Comparison of ENCODE assay signal across 1 cellular context in the genomic region with DNA sequence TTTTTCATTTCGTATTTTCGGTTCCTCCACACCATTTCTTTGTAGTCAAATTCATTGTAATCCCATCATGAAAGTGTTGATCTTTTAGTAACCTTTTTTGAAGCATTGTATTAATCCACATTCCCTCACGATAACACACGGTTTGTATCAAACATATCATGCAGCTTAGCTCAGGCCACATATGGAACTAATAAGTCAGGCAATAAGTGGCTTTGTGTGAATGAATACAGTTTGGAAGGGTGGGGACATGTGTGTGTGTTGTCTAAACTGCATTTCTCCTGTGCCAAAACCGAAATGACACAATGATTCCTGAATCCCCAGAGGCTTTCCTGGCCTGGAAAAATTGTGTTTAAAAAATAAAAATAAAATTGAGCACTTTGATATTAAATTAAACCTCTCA.
TF ChIP-seq lines count a peak whose summit lies in the region.

No MANE protein-coding gene starts in this region.

TF ChIP-seq in HepG2, 621 proteins besides CTCF, POLR2A, EP300 and RAD21 (continued from another document):
- TF ChIP-seq, protein P1, sequence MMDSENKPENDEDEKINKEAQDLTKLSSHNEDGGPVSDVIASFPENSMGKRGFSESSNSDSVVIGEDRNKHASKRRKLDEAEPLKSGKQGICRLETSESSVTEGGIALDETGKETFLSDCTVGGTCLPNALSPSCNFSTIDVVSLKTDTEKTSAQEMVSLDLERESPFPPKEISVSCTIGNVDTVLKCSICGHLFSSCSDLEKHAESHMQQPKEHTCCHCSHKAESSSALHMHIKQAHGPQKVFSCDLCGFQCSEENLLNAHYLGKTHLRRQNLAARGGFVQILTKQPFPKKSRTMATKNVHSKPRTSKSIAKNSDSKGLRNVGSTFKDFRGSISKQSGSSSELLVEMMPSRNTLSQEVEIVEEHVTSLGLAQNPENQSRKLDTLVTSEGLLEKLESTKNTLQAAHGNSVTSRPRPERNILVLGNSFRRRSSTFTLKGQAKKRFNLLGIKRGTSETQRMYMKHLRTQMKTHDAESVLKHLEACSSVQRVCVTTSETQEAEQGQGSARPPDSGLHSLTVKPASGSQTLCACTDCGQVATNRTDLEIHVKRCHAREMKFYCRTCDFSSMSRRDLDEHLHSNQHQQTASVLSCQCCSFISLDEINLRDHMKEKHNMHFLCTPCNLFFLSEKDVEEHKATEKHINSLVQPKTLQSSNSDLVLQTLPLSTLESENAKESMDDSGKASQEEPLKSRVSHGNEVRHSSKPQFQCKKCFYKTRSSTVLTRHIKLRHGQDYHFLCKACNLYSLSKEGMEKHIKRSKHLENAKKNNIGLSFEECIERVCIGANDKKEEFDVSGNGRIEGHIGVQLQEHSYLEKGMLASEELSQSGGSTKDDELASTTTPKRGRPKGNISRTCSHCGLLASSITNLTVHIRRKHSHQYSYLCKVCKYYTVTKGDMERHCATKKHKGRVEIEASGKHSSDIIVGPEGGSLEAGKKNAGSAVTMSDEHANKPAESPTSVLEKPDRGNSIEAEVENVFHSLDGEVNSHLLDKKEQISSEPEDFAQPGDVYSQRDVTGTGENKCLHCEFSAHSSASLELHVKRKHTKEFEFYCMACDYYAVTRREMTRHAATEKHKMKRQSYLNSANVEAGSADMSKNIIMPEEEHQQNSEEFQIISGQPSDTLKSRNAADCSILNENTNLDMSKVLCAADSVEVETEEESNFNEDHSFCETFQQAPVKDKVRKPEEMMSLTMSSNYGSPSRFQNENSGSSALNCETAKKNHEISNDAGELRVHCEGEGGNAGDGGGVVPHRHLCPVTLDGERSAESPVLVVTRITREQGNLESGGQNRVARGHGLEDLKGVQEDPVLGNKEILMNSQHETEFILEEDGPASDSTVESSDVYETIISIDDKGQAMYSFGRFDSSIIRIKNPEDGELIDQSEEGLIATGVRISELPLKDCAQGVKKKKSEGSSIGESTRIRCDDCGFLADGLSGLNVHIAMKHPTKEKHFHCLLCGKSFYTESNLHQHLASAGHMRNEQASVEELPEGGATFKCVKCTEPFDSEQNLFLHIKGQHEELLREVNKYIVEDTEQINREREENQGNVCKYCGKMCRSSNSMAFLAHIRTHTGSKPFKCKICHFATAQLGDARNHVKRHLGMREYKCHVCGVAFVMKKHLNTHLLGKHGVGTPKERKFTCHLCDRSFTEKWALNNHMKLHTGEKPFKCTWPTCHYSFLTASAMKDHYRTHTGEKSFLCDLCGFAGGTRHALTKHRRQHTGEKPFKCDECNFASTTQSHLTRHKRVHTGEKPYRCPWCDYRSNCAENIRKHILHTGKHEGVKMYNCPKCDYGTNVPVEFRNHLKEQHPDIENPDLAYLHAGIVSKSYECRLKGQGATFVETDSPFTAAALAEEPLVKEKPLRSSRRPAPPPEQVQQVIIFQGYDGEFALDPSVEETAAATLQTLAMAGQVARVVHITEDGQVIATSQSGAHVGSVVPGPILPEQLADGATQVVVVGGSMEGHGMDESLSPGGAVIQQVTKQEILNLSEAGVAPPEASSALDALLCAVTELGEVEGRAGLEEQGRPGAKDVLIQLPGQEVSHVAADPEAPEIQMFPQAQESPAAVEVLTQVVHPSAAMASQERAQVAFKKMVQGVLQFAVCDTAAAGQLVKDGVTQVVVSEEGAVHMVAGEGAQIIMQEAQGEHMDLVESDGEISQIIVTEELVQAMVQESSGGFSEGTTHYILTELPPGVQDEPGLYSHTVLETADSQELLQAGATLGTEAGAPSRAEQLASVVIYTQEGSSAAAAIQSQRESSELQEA (CRISPR knock-in tag; IDR thresholded peaks at IDR 0.05; ENCODE audit: not compliant biosample characterization) = no peak
- TF ChIP-seq, protein P2, sequence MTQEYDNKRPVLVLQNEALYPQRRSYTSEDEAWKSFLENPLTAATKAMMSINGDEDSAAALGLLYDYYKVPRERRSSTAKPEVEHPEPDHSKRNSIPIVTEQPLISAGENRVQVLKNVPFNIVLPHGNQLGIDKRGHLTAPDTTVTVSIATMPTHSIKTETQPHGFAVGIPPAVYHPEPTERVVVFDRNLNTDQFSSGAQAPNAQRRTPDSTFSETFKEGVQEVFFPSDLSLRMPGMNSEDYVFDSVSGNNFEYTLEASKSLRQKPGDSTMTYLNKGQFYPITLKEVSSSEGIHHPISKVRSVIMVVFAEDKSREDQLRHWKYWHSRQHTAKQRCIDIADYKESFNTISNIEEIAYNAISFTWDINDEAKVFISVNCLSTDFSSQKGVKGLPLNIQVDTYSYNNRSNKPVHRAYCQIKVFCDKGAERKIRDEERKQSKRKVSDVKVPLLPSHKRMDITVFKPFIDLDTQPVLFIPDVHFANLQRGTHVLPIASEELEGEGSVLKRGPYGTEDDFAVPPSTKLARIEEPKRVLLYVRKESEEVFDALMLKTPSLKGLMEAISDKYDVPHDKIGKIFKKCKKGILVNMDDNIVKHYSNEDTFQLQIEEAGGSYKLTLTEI (CRISPR knock-in tag; conservative IDR thresholded peaks at IDR 0.05) = no peak
- no peak for TF ChIP-seq NFIC (IDR thresholded peaks at IDR 0.05; ENCODE audit: low read length)
